Comparison of ENCODE assay signal across 1 cellular context in the genomic region with DNA sequence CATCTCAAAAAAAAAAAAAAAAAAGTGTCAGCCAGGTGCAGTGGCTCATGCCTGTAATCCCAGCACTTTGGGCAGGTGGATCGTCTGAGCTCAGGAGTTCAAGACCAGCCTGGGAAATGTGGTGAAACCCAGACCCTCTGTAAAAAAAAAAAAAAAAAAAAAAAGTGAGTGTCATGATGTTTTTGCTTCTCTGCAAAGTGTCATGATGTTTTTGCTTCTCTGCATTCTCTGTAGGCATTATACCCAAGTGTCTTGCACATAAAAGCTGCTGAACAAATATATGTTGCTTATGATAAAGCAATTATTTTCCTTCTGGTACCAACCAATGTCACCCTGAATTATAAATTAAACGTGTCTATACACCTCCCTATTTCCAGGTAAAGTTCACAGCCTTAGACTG.
TF ChIP-seq lines count a peak whose summit lies in the region.

No MANE protein-coding gene starts in this region.

TF ChIP-seq in SK-N-SH treated with all-trans-retinoic acid at 6 μM for 48 hours, 23 proteins besides CTCF, POLR2A, EP300 and RAD21 (continued from another document):
- TF ChIP-seq, protein P1, sequence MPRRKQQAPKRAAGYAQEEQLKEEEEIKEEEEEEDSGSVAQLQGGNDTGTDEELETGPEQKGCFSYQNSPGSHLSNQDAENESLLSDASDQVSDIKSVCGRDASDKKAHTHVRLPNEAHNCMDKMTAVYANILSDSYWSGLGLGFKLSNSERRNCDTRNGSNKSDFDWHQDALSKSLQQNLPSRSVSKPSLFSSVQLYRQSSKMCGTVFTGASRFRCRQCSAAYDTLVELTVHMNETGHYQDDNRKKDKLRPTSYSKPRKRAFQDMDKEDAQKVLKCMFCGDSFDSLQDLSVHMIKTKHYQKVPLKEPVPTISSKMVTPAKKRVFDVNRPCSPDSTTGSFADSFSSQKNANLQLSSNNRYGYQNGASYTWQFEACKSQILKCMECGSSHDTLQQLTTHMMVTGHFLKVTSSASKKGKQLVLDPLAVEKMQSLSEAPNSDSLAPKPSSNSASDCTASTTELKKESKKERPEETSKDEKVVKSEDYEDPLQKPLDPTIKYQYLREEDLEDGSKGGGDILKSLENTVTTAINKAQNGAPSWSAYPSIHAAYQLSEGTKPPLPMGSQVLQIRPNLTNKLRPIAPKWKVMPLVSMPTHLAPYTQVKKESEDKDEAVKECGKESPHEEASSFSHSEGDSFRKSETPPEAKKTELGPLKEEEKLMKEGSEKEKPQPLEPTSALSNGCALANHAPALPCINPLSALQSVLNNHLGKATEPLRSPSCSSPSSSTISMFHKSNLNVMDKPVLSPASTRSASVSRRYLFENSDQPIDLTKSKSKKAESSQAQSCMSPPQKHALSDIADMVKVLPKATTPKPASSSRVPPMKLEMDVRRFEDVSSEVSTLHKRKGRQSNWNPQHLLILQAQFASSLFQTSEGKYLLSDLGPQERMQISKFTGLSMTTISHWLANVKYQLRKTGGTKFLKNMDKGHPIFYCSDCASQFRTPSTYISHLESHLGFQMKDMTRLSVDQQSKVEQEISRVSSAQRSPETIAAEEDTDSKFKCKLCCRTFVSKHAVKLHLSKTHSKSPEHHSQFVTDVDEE (CRISPR knock-in tag; IDR thresholded peaks at IDR 0.05), result no peak
- TF ChIP-seq GLIS3 (CRISPR knock-in tag; IDR thresholded peaks at IDR 0.05) (no peak), TCF4 (CRISPR knock-in tag; IDR thresholded peaks at IDR 0.05; ENCODE audit: borderline replicate concordance) (no peak), ZNF70 (CRISPR knock-in tag; IDR thresholded peaks at IDR 0.05) (no peak), ISL1 (CRISPR knock-in tag; IDR thresholded peaks at IDR 0.05) (no peak), ARNTL (CRISPR knock-in tag; IDR thresholded peaks at IDR 0.05; ENCODE audit: borderline replicate concordance, low read depth) (no peak), ESRRG (CRISPR knock-in tag; IDR thresholded peaks at IDR 0.05) (no peak), ZFP3 (CRISPR knock-in tag; IDR thresholded peaks at IDR 0.05) (no peak)
